18 cellular contexts compared by ENCODE assay signal in the genomic region with DNA sequence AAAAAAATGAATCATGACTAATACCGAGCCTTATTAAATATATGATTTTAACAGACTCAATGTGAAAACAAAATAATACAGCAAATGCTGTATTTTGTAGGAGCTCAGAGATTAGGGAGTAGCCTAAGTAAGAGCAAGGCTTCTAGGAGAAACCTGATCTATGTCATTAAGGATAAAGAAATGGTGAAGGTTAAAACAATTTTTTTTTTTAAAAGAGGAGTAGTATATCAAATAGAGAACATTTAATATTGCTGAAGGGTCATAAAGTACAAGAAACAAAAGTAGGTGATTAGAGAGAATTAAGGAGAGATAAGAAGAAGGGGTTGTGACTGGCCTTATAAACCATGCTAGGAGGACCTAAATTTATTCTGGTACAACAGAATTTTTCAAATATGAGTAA. TPM values are rescaled to one million over a fixed set of nuclear protein-coding genes. Genes with fewer than 3 reads are reported as not detected.
DNase-seq lines count a peak whose midpoint lies in the region; ATAC-seq and TF ChIP-seq lines count a peak whose summit lies in the region.
"Had no signal": no experiment of that assay in that cellular context is flagged by ENCODE, and none has a peak within 500 bp of the region (broad histone marks: within the 10 kb centered on the region; RNA-seq: fewer than 3 reads in every experiment).

No MANE protein-coding gene starts in this region.

- H3K4me1 Mint-ChIP-seq in T-helper 17 cell (peaks cover 49% of the 10 kb centered on the region), mesothelial cell of epicardium (peaks cover 28% of the 10 kb centered on the region)

- POLR2A ChIA-PET in HEK293 (lab: Yijun Ruan, JAX): no interaction called here

- H3K4me3 Mint-ChIP-seq in T-helper 17 cell (no peak overlapping the region), mesothelial cell of epicardium (no peak overlapping the region)
- H3K4me3 Mint-ChIP-seq: CD14-positive monocyte, H9, IgD-negative memory B cell had no signal

- peaks cover 11% of the 10 kb centered on the region for H3K4me1 ChIP-seq in HEK293 (ENCODE audit: control insufficient read depth, insufficient read depth, low read length)

- H3K4me3 ChIP-seq in HEK293 (ENCODE audit: low read depth, low read length) (no peak overlapping the region), H7 (ENCODE audit: insufficient read depth, low read depth, low read length) (no peak overlapping the region)

- no peak for ATAC-seq in T-helper 17 cell
- ATAC-seq in GM18861 (IDR thresholded peaks at IDR 0.05; ENCODE audit: unreplicated experiment): no peak

- H3K36me3 Mint-ChIP-seq in T-helper 17 cell (ENCODE audit: low read depth) (peaks cover 3% of the 10 kb centered on the region), mesothelial cell of epicardium (peaks cover 9% of the 10 kb centered on the region)

- no peak overlapping the region for H3K27ac ChIP-seq in HEK293 (ENCODE audit: extremely low read depth, low read depth, low read length)
- H3K27ac ChIP-seq: 22Rv1 had no signal

- H3K27me3 Mint-ChIP-seq in T-helper 17 cell (no peaks in the 10 kb centered on the region), mesothelial cell of epicardium (ENCODE audit: low read depth) (no peaks in the 10 kb centered on the region)
- H3K27me3 Mint-ChIP-seq: IgD-negative memory B cell had no signal

- no peaks in the 10 kb centered on the region for H3K27me3 ChIP-seq in H7 (ENCODE audit: control insufficient read depth, insufficient read depth, low read length)

- no peaks in the 10 kb centered on the region for H3K9me3 ChIP-seq in HEK293 (ENCODE audit: control insufficient read depth, insufficient read depth, low read depth, low read length)
- no peaks in the 10 kb centered on the region for H3K9me3 ChIP-seq in T-helper 17 cell (ENCODE audit: control insufficient read depth, low read length, poor library complexity, severe bottlenecking)

- DNase-seq in NCI-H2171 treated with DMSO at 0.1 percent for 48 hours (lab: John Stamatoyannopoulos, UW) (peak; percentile 12), NCI-H2171 (lab: John Stamatoyannopoulos, UW) (no peak), T-helper 17 cell (no peak), mesothelial cell of epicardium (ENCODE audit: low spot score in 2 of 2, unreplicated experiment in 2 of 2) (no peak), H7 (no peak)
- no peak for DNase-seq in activated CD8-positive, alpha-beta memory T cell treated with anti-CD3 and anti-CD28 coated beads, Interleukin-2, amount 50 U/mL, for 4 hours
- DNase-seq: DND-41, H9, Karpas-422, NCI-H1417 treated with DMSO at 0.1 percent for 48 hours, NCI-H1930, NCI-H446 treated with DMSO at 0.1 percent for 48 hours, Right ventricle myocardium superior had no signal

- no peaks in the 10 kb centered on the region for H3K36me3 ChIP-seq in HEK293 (ENCODE audit: control insufficient read depth in 2 of 2, insufficient read depth in 1 of 2, low read length in 2 of 2)
- no peaks in the 10 kb centered on the region for H3K36me3 ChIP-seq in H7 (replicated peaks; ENCODE audit: control insufficient read depth, insufficient read depth, low read length)

- TF ChIP-seq CTCF in HEK293 (tag by site-specific recombination; IDR thresholded peaks at IDR 0.05): no peak
- no peak for TF ChIP-seq CTCF in mesothelial cell of epicardium (IDR thresholded peaks at IDR 0.05; ENCODE audit: unreplicated experiment)

- CTCF ChIA-PET in HEK293 (lab: Yijun Ruan, JAX): interaction anchor here (0.6 to 1.4 kb wide), 3 partner anchors 8 to 374 kb away, joined by 3 read pairs; no protein-coding TSS in a partner anchor

- H3K27ac Mint-ChIP-seq in T-helper 17 cell: peak overlapping the region; percentile 43
- H3K27ac Mint-ChIP-seq in mesothelial cell of epicardium: peak overlapping the region; percentile 64

- H3K9me3 Mint-ChIP-seq in mesothelial cell of epicardium: peaks cover 8% of the 10 kb centered on the region
- H3K9me3 Mint-ChIP-seq: H9 had no signal

TF ChIP-seq in HEK293, 187 proteins besides CTCF, POLR2A, EP300 and RAD21:
- TF ChIP-seq, protein P1, sequence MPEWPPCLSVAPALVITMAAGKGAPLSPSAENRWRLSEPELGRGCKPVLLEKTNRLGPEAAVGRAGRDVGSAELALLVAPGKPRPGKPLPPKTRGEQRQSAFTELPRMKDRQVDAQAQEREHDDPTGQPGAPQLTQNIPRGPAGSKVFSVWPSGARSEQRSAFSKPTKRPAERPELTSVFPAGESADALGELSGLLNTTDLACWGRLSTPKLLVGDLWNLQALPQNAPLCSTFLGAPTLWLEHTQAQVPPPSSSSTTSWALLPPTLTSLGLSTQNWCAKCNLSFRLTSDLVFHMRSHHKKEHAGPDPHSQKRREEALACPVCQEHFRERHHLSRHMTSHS (tag by site-specific recombination; IDR thresholded peaks at IDR 0.05): no peak
- TF ChIP-seq WT1 (tag by site-specific recombination; IDR thresholded peaks at IDR 0.05) (peak; percentile 92), ZNF843 (tag by site-specific recombination; IDR thresholded peaks at IDR 0.05) (peak; percentile 71), ZNF777 (tag by site-specific recombination; IDR thresholded peaks at IDR 0.05; ENCODE audit: borderline replicate concordance) (no peak), ZNF514 (tag by site-specific recombination; IDR thresholded peaks at IDR 0.05) (no peak), ZNF146 (tag by site-specific recombination; IDR thresholded peaks at IDR 0.05) (no peak), FEZF1 (tag by site-specific recombination; IDR thresholded peaks at IDR 0.05) (peak; percentile 48; the same call in 1 of the 2 replicates), ZNF596 (tag by site-specific recombination; IDR thresholded peaks at IDR 0.05) (peak; percentile 19; the same call in 1 of the 2 replicates), ZBTB8A (tag by site-specific recombination; IDR thresholded peaks at IDR 0.05) (no peak), OSR2 (tag by site-specific recombination; IDR thresholded peaks at IDR 0.05) (peak; percentile 41; the same call in 1 of the 2 replicates), ZNF354C (tag by site-specific recombination; IDR thresholded peaks at IDR 0.05; ENCODE audit: borderline replicate concordance, low read depth) (no peak), ZXDB (tag by site-specific recombination; IDR thresholded peaks at IDR 0.05) (peak; percentile 38), ZNF510 (tag by site-specific recombination; IDR thresholded peaks at IDR 0.05; ENCODE audit: insufficient replicate concordance) (no peak)
- TF ChIP-seq, protein P2, sequence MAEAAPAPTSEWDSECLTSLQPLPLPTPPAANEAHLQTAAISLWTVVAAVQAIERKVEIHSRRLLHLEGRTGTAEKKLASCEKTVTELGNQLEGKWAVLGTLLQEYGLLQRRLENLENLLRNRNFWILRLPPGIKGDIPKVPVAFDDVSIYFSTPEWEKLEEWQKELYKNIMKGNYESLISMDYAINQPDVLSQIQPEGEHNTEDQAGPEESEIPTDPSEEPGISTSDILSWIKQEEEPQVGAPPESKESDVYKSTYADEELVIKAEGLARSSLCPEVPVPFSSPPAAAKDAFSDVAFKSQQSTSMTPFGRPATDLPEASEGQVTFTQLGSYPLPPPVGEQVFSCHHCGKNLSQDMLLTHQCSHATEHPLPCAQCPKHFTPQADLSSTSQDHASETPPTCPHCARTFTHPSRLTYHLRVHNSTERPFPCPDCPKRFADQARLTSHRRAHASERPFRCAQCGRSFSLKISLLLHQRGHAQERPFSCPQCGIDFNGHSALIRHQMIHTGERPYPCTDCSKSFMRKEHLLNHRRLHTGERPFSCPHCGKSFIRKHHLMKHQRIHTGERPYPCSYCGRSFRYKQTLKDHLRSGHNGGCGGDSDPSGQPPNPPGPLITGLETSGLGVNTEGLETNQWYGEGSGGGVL (tag by site-specific recombination; IDR thresholded peaks at IDR 0.05): no peak
- TF ChIP-seq, protein P3, sequence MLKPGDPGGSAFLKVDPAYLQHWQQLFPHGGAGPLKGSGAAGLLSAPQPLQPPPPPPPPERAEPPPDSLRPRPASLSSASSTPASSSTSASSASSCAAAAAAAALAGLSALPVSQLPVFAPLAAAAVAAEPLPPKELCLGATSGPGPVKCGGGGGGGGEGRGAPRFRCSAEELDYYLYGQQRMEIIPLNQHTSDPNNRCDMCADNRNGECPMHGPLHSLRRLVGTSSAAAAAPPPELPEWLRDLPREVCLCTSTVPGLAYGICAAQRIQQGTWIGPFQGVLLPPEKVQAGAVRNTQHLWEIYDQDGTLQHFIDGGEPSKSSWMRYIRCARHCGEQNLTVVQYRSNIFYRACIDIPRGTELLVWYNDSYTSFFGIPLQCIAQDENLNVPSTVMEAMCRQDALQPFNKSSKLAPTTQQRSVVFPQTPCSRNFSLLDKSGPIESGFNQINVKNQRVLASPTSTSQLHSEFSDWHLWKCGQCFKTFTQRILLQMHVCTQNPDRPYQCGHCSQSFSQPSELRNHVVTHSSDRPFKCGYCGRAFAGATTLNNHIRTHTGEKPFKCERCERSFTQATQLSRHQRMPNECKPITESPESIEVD (tag by site-specific recombination; IDR thresholded peaks at IDR 0.05): peak; percentile 71

RNA-seq across cellular contexts. Expression of a gene that starts 39.1 kb away (rescaled TPM):
- total RNA-seq in T-helper 17 cell (100 to 1,000 TPM; 110 to 118 TPM), mesothelial cell of epicardium (106 to 123 TPM (median 120 TPM) in 3 replicates)
- 39.7 and 58.7 TPM in 2 replicates for total RNA-seq in H7 (2014; rRNA removed; shearing (Covaris generic))
